In genomic region chr13:32587774-32588165, GRCh38 we compare ENCODE assay signal across 1 cellular context.
TF ChIP-seq lines count a peak whose summit lies in the region.

No MANE protein-coding gene starts in this region.

TF ChIP-seq in K562, 482 proteins besides CTCF, POLR2A, EP300 and RAD21:
- TF ChIP-seq CREB5 (CRISPR knock-in tag; IDR thresholded peaks at IDR 0.05) (no peak), MCM2 (IDR thresholded peaks at IDR 0.05; ENCODE audit: low read depth) (no peak), KDM2B (CRISPR knock-in tag; IDR thresholded peaks at IDR 0.05) (no peak), USF2 (CRISPR knock-in tag; IDR thresholded peaks at IDR 0.05) (no peak)
